ENCODE assay signal across 1 cellular context in the genomic region with DNA sequence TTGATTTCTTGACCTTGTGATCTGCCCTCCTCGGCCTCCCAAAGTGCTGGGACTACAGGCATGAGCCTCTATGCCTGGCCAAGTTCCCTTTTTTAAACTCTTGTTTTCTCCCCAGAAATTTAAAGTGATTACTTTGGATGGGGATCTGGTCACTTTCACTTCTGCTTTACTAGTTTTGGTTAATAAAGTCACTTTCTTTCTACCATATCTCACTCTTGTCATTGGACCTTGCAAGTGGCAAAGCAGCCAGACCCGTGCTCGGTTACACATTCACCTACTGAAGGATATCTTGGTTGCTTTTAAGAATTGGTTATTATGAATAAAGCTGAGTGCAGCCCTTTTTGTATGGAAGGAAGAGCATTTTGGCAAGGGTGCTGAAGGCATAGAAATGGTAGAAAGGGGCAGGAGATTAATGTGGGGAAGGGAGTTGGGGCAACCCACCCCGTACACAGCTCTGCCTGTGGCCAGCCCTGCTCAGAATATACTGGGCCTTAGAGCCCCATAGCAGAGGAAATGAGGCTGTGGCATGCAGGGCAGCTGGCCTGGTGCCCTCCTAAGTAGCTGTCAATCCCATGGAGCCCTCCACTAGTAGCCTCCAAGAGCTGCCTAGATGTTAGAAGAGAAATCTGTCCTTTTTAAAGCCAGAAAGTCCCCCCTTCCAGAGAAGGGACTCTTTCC.
TF ChIP-seq lines count a peak whose summit lies in the region.

No MANE protein-coding gene starts in this region.

TF ChIP-seq in H1, 55 proteins besides CTCF, POLR2A, EP300 and RAD21 (continued from another document):
- TF ChIP-seq EGR1 (IDR thresholded peaks at IDR 0.05; ENCODE audit: borderline replicate concordance, low read depth, low read length) (no peak), CBX5 (IDR thresholded peaks at IDR 0.05; ENCODE audit: low read depth, low read length) (no peak), CBX8 (IDR thresholded peaks at IDR 0.05; ENCODE audit: borderline replicate concordance, low read depth, low read length) (no peak), NRF1 (IDR thresholded peaks at IDR 0.05; ENCODE audit: low read depth, low read length) (no peak), KDM5A (IDR thresholded peaks at IDR 0.05; ENCODE audit: low read length) (no peak), GABPA (IDR thresholded peaks at IDR 0.05; ENCODE audit: borderline replicate concordance, insufficient read depth, low read length) (no peak), BCL11A (IDR thresholded peaks at IDR 0.05; ENCODE audit: low read depth in 2 of 2, low read length in 2 of 2) (no peak), SIX5 (IDR thresholded peaks at IDR 0.05; ENCODE audit: low read depth, low read length) (no peak), EZH2 (IDR thresholded peaks at IDR 0.05; ENCODE audit: low read depth, low read length, severe bottlenecking) (no peak)
- TF ChIP-seq, protein P1, sequence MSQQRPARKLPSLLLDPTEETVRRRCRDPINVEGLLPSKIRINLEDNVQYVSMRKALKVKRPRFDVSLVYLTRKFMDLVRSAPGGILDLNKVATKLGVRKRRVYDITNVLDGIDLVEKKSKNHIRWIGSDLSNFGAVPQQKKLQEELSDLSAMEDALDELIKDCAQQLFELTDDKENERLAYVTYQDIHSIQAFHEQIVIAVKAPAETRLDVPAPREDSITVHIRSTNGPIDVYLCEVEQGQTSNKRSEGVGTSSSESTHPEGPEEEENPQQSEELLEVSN (IDR thresholded peaks at IDR 0.05): no peak
